Comparison of ENCODE assay signal across 11 cellular contexts in genomic region chr2:64400733-64401500, GRCh38. TPM values are rescaled to one million over a fixed set of nuclear protein-coding genes. Genes with fewer than 3 reads are reported as not detected.
DNase-seq lines count a peak whose midpoint lies in the region; ATAC-seq and TF ChIP-seq lines count a peak whose summit lies in the region.
"Had no signal": no experiment of that assay in that cellular context is flagged by ENCODE, and none has a peak within 500 bp of the region (broad histone marks: within the 10 kb centered on the region; RNA-seq: fewer than 3 reads in every experiment).

No MANE protein-coding gene starts in this region.

- CTCF ChIA-PET in RWPE1 (lab: Yijun Ruan, JAX): interaction anchor here (0.7 kb wide), 1 partner anchor 9 kb away, joined by 3 read pairs; no protein-coding TSS in a partner anchor

- H3K36me3 ChIP-seq in H7 (replicated peaks; ENCODE audit: control insufficient read depth, insufficient read depth, low read length) (no peaks in the 10 kb centered on the region), skeletal muscle tissue (ENCODE audit: control insufficient read depth in 3 of 3, insufficient read depth in 3 of 3, low read length in 3 of 3) (no peaks in the 10 kb centered on the region)
- H3K36me3 ChIP-seq: brain microvascular endothelial cell, HAP-1 had no signal

- H3K27me3 ChIP-seq in H7 (ENCODE audit: control insufficient read depth, insufficient read depth, low read length) (no peaks in the 10 kb centered on the region), skeletal muscle tissue (ENCODE audit: control insufficient read depth in 3 of 3, insufficient read depth in 3 of 3, low read length in 3 of 3) (no peaks in the 10 kb centered on the region)
- H3K27me3 ChIP-seq: brain microvascular endothelial cell had no signal

- no peaks in the 10 kb centered on the region for H3K9me3 ChIP-seq in skeletal muscle tissue (ENCODE audit: control insufficient read depth in 3 of 3, low read length in 3 of 3)
- H3K9me3 ChIP-seq: HAP-1 had no signal

- H3K4me3 ChIP-seq in H7 (ENCODE audit: insufficient read depth, low read depth, low read length) (no peak overlapping the region), skeletal muscle tissue (ENCODE audit: low read length in 3 of 3) (peak overlapping the region in 1 of 3 donors; percentile 17)
- H3K4me3 ChIP-seq: HAP-1 had no signal

- POLR2A ChIA-PET in RWPE1 (lab: Yijun Ruan, JAX; ENCODE audit: low non-redundant PET): no interaction called here

- H3K27ac ChIP-seq in RWPE1: peak overlapping the region; percentile 69
- H3K27ac ChIP-seq in skeletal muscle tissue (ENCODE audit: low read depth, low read length): peak overlapping the region; percentile 17
- H3K27ac ChIP-seq: brain microvascular endothelial cell had no signal

- ATAC-seq in GM21381 (IDR thresholded peaks at IDR 0.05; ENCODE audit: unreplicated experiment) (no peak), GM21526 (IDR thresholded peaks at IDR 0.05; ENCODE audit: low FRiP score, unreplicated experiment) (no peak)
- ATAC-seq: effector memory CD8-positive, alpha-beta T cell had no signal

- TF ChIP-seq CTCF in RWPE1 (conservative IDR thresholded peaks at IDR 0.05; ENCODE audit: low read depth): no peak

- peaks cover 47 to 48% (median 48%) of the 10 kb centered on the region in 3 donors for H3K4me1 ChIP-seq in skeletal muscle tissue (ENCODE audit: control insufficient read depth in 3 of 3, insufficient read depth in 3 of 3, low read length in 3 of 3)

- in situ Hi-C loops in ACHN (cut with HindIII; ENCODE audit: low pct_ligation_motif_present, low pct_unique_long_range_greater_than_20kb, low sequenced_read_pairs): no loop called here

- DNase-seq in H7 (peak; percentile 35), RWPE1 (ENCODE audit: low spot score) (no peak), left kidney (ENCODE audit: low read depth, low spot score) (peak; percentile 54), ACHN (no peak)
- DNase-seq: brain microvascular endothelial cell; effector memory CD8-positive, alpha-beta T cell; NCI-H1092 had no signal

- H3K9ac ChIP-seq in skeletal muscle tissue (ENCODE audit: low read depth in 1 of 3, low read length in 3 of 3): peak overlapping the region in 2 of 3 donors; percentile 3 to 66

RNA-seq across cellular contexts. Expression of gene LGALSL, which starts 53.0 kb away (rescaled TPM):
- 12.0 and 12.1 TPM in 2 replicates for total RNA-seq in H7 (2014; rRNA removed; shearing (Covaris generic))
- 11.5 TPM for total RNA-seq in skeletal muscle tissue

Comparison
In these comparisons a context has a peak if more than half of its experiments do, and no peak if none do; other contexts are left out.
1. DNase-seq: peak in H7 (single experiment) and left kidney (single experiment); none in RWPE1 (single experiment) and ACHN (single experiment).